ENCODE assay signal across 11 cellular contexts in genomic region chr18:9535430-9535972, GRCh38.
A peak's percentile ranks its signal among the peaks of the same experiment; 100 is the strongest.
DNase-seq lines count a peak whose midpoint lies in the region; ATAC-seq, FAIRE-seq and TF ChIP-seq lines count a peak whose summit lies in the region.
"Had no signal": no experiment of that assay in that cellular context is flagged by ENCODE, and none has a peak within 500 bp of the region (broad histone marks: within the 10 kb centered on the region; RNA-seq: fewer than 3 reads in every experiment).

No MANE protein-coding gene starts in this region.

- peak overlapping the region; percentile 67 for H3K9ac ChIP-seq in GM23248
- H3K9ac ChIP-seq in K562 (ENCODE audit: insufficient read depth in 1 of 2, low read depth in 2 of 2, low read length in 2 of 2) = 0 out of 4 replicates have a peak overlapping the region, but pooled peaks of 1 of the 2 experiments have one; percentile 26
- H3K9ac ChIP-seq in kidney (ENCODE audit: low read length in 2 of 2) = no peak overlapping the region

- peak overlapping the region; percentile 63 for H3K4me2 ChIP-seq in GM23248 (ENCODE audit: unreplicated experiment)
- no peak overlapping the region for H3K4me2 ChIP-seq in K562 (ENCODE audit: insufficient read depth, low read length)
- H3K4me2 ChIP-seq: PC-9 had no signal

- no TSS peak for BruUV-seq in K562 (replicated peaks; lab: Mats Ljungman, UMichigan)

- no peaks in the 10 kb centered on the region for H3K9me3 ChIP-seq in GM23248 (ENCODE audit: low read depth)
- H3K9me3 ChIP-seq in K562 (replicated peaks; ENCODE audit: control insufficient read depth, insufficient read depth, low read depth, low read length) = no peaks in the 10 kb centered on the region
- no peaks in the 10 kb centered on the region for H3K9me3 ChIP-seq in kidney (ENCODE audit: control insufficient read depth in 1 of 2, low read length in 2 of 2)
- no peaks in the 10 kb centered on the region for H3K9me3 ChIP-seq in T-helper 17 cell (ENCODE audit: control insufficient read depth, low read length, poor library complexity, severe bottlenecking)

- peaks cover 70% of the 10 kb centered on the region for H3K36me3 Mint-ChIP-seq in stimulated activated effector memory CD8-positive, alpha-beta T cell treated with anti-CD3 and anti-CD28 coated beads, Interleukin-12 subunit alpha, Interleukin-12 subunit beta, amount 100 ng/mL, for 72 hours
- peaks cover 8% of the 10 kb centered on the region for H3K36me3 Mint-ChIP-seq in T-helper 17 cell (ENCODE audit: low read depth)

- H3K79me2 ChIP-seq in GM23248 (ENCODE audit: insufficient read depth) (no peaks in the 10 kb centered on the region), K562 (ENCODE audit: control insufficient read depth, insufficient read depth, low read length) (no peaks in the 10 kb centered on the region)

- POLR2A ChIA-PET in K562 (lab: Yijun Ruan, JAX) = interaction anchor here (0.8 to 1.2 kb wide), 2 partner anchors 15 to 526 kb away, joined by 4 read pairs; no protein-coding TSS in a partner anchor

- H3K27ac Mint-ChIP-seq in stimulated activated effector memory CD8-positive, alpha-beta T cell treated with anti-CD3 and anti-CD28 coated beads, Interleukin-12 subunit alpha, Interleukin-12 subunit beta, amount 100 ng/mL, for 72 hours = peak overlapping the region; percentile 29
- H3K27ac Mint-ChIP-seq in T-helper 17 cell = no peak overlapping the region

- H3K4me3 ChIP-seq in GM23248 (peak overlapping the region; percentile 49), K562 (no peak overlapping the region), kidney (ENCODE audit: low read length in 2 of 2) (no peak overlapping the region)
- H3K4me3 ChIP-seq: PC-9 had no signal

- CTCF ChIA-PET in K562 (lab: Yijun Ruan, JAX; ENCODE audit: low intra/inter-chr PET ratio) = no interaction called here

- H2AFZ ChIP-seq in GM23248 (peak overlapping the region; percentile 11; the same call in 1 of the 2 replicates), K562 (ENCODE audit: low read depth, low read length) (no peak overlapping the region)
- H2AFZ ChIP-seq: PC-9 had no signal

- TF ChIP-seq EP300 in K562 (IDR thresholded peaks at IDR 0.05; ENCODE audit: low read length) = no peak

- no peak for FAIRE-seq in K562 (lab: Jason Lieb, UNC)
- no peak for FAIRE-seq in kidney (lab: Jason Lieb, UNC)

- TF ChIP-seq RAD21 in K562 (CRISPR knock-in tag; conservative IDR thresholded peaks at IDR 0.05 in 1 of 2, IDR thresholded peaks at IDR 0.05 in 1 of 2) = no peak

- H3K4me1 ChIP-seq in GM23248 (ENCODE audit: insufficient read depth) (peaks cover 32% of the 10 kb centered on the region), K562 (replicated peaks in 1 of 2; ENCODE audit: control insufficient read depth in 2 of 2, insufficient read depth in 2 of 2, low read length in 2 of 2) (no peaks in the 10 kb centered on the region), kidney (ENCODE audit: control insufficient read depth in 1 of 2, insufficient read depth in 1 of 2, low read depth in 1 of 2, low read length in 2 of 2) (no peaks in the 10 kb centered on the region)

- H3K36me3 ChIP-seq in GM23248 (ENCODE audit: low read depth) (peaks cover 23% of the 10 kb centered on the region), K562 (ENCODE audit: control insufficient read depth, insufficient read depth, low read length) (peaks cover 73% of the 10 kb centered on the region; the same call in 2 of the 3 replicates), kidney (ENCODE audit: control insufficient read depth in 1 of 2, insufficient read depth in 2 of 2, low read length in 2 of 2) (peaks cover 27 to 40% of the 10 kb centered on the region in 2 donors)

- no peak for TF ChIP-seq CTCF in K562 (IDR thresholded peaks at IDR 0.05 in 2 of 3, conservative IDR thresholded peaks at IDR 0.05 in 1 of 3; ENCODE audit: insufficient read depth in 2 of 3, low read depth in 1 of 3, low read length in 3 of 3)
- TF ChIP-seq CTCF in kidney (IDR thresholded peaks at IDR 0.05; ENCODE audit: borderline replicate concordance, extremely low read depth, insufficient read depth) = no peak

- WGBS in GM23248 (ENCODE audit: low coverage in 1 of 2, low lambda C conversion rate in 2 of 2, missing lambda C conversion rate in 2 of 2), 2 experiments = 18 to 29% methylated on average over 26 of the region's 26 CpGs
- 94% methylated on average over 26 of the region's 26 CpGs for WGBS in K562 (ENCODE audit: insufficient coverage, low coverage, missing lambda C conversion rate)

- TF ChIP-seq POLR2A in K562 (conservative IDR thresholded peaks at IDR 0.05) = no peak

- H3K4me3 Mint-ChIP-seq in stimulated activated effector memory CD8-positive, alpha-beta T cell treated with anti-CD3 and anti-CD28 coated beads, Interleukin-12 subunit alpha, Interleukin-12 subunit beta, amount 100 ng/mL, for 72 hours = no peak overlapping the region
- no peak overlapping the region for H3K4me3 Mint-ChIP-seq in T-helper 17 cell
- H3K4me3 Mint-ChIP-seq: central memory CD8-positive, alpha-beta T cell had no signal

- H3K9me1 ChIP-seq in K562 (ENCODE audit: control insufficient read depth, insufficient read depth, low read length) = no peaks in the 10 kb centered on the region

- DNase-seq in GM23248 (peak; percentile 97), K562 (ENCODE audit: extremely low read depth in 1 of 4, low spot score in 3 of 4) (no peak), kidney (peak; percentile 10), T-helper 17 cell (no peak)
- DNase-seq in stimulated activated effector memory CD8-positive, alpha-beta T cell treated with anti-CD3 and anti-CD28 coated beads, Interleukin-12 subunit alpha, Interleukin-12 subunit beta, amount 100 ng/mL, for 72 hours (ENCODE audit: low spot score in 2 of 2) = no peak
- DNase-seq in effector CD8-positive, alpha-beta T cell (lab: John Stamatoyannopoulos, UW) = no peak
- DNase-seq: GDM1 had no signal

- H3K4me1 Mint-ChIP-seq in stimulated activated effector memory CD8-positive, alpha-beta T cell treated with anti-CD3 and anti-CD28 coated beads, Interleukin-12 subunit alpha, Interleukin-12 subunit beta, amount 100 ng/mL, for 72 hours = no peaks in the 10 kb centered on the region
- peaks cover 4% of the 10 kb centered on the region for H3K4me1 Mint-ChIP-seq in T-helper 17 cell
- H3K4me1 Mint-ChIP-seq: central memory CD8-positive, alpha-beta T cell had no signal

- intact Hi-C loops in K562 (cut with micrococcal nuclease) (no loop called here), kidney (cut with DNase I) (no loop called here)

- H3F3A ChIP-seq in GM23248 (ENCODE audit: insufficient read depth) = peaks cover 51% of the 10 kb centered on the region

- in situ Hi-C loops in GM23248 (cut with MboI) = no loop called here
- in situ Hi-C loops in K562 (cut with MboI) = no loop called here

- no peaks in the 10 kb centered on the region for H3K9me3 Mint-ChIP-seq in stimulated activated effector memory CD8-positive, alpha-beta T cell treated with anti-CD3 and anti-CD28 coated beads, Interleukin-12 subunit alpha, Interleukin-12 subunit beta, amount 100 ng/mL, for 72 hours
- H3K9me3 Mint-ChIP-seq: central memory CD8-positive, alpha-beta T cell had no signal

- peak overlapping the region; percentile 90 for H3K27ac ChIP-seq in GM23248
- no peak overlapping the region for H3K27ac ChIP-seq in K562 (ENCODE audit: extremely low read depth, low read depth, low read length)
- no peak overlapping the region for H3K27ac ChIP-seq in kidney (ENCODE audit: low read depth in 2 of 2, low read length in 2 of 2)
- H3K27ac ChIP-seq: PC-9 had no signal

- H3K27me3 Mint-ChIP-seq in T-helper 17 cell = no peaks in the 10 kb centered on the region
- H3K27me3 Mint-ChIP-seq: central memory CD8-positive, alpha-beta T cell had no signal

- ATAC-seq in K562 (no peak), T-helper 17 cell (no peak), GM21447 (IDR thresholded peaks at IDR 0.05; ENCODE audit: unreplicated experiment) (no peak), HG03460 (IDR thresholded peaks at IDR 0.05; ENCODE audit: unreplicated experiment) (no peak)
- ATAC-seq in stimulated activated effector memory CD8-positive, alpha-beta T cell treated with anti-CD3 and anti-CD28 coated beads, Interleukin-12 subunit alpha, Interleukin-12 subunit beta, amount 100 ng/mL, for 72 hours = no peak

- H3K9me2 ChIP-seq in GM23248 (ENCODE audit: insufficient read depth) = no peaks in the 10 kb centered on the region

- H3K27me3 ChIP-seq in GM23248 (replicated peaks; ENCODE audit: insufficient read depth) (no peaks in the 10 kb centered on the region), K562 (ENCODE audit: control insufficient read depth in 2 of 2, insufficient read depth in 2 of 2, low read length in 2 of 2) (no peaks in the 10 kb centered on the region)

- no peaks in the 10 kb centered on the region for H4K20me1 ChIP-seq in GM23248 (ENCODE audit: insufficient read depth)
- H4K20me1 ChIP-seq in K562 (replicated peaks; ENCODE audit: control insufficient read depth, insufficient read depth, low read length) = no peaks in the 10 kb centered on the region; the same call in 1 of the 2 replicates

TF ChIP-seq in K562, 482 proteins besides CTCF, POLR2A, EP300 and RAD21:
- TF ChIP-seq POLR2G (IDR thresholded peaks at IDR 0.05; ENCODE audit: low read depth, low read length) (peak; percentile 28; the same call in 1 of the 2 replicates), FOXK1 (CRISPR knock-in tag; IDR thresholded peaks at IDR 0.05; ENCODE audit: borderline replicate concordance) (no peak)

Comparison
In these comparisons a context has a peak if more than half of its experiments do, and no peak if none do; other contexts are left out.
1. DNase-seq: peak in GM23248 (single experiment) and kidney (single experiment); none in K562 (0 of 4), stimulated activated effector memory CD8-positive, alpha-beta T cell treated with anti-CD3 and anti-CD28 coated beads, Interleukin-12 subunit alpha, Interleukin-12 subunit beta, amount 100 ng/mL, for 72 hours (0 of 2), T-helper 17 cell (0 of 3) and effector CD8-positive, alpha-beta T cell (single experiment).